7 cellular contexts compared by ENCODE assay signal in the genomic region with DNA sequence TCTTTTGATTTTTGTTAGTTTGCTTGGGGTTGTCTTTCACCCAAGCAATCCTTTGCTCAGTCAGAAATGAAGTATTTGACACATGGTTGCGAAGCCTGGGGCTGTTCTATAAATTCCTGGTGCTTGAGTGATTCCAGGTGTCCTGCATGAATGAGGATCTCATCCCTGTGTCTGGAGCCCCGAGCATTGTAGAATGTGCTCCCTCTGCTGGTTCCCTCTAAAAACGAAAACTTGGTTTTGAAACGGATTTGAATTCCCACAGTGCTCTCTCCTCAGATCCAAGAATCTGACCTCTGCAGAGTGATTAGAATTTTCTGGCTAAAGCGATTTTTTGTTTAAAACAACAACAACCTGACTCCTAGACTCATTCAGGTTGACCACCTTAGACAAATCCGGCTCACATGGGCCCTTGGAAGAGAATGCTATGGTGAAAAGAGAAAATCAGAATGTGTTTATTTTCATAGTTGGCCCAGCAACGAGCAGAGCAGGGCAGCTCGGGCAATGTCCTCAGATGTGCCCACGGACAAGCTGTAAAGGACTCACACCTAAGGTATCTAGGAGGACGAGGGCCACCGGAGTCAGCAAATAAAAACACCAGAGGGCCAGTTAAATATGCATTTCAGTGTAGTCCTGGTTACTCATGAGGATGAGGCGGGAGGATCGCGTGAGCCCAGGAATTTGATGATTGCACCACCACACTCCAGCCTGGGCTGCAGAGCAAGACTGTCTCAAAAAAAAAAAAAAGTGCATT. TPM values are rescaled to one million over a fixed set of nuclear protein-coding genes. Genes with fewer than 3 reads are reported as not detected.
DNase-seq lines count a peak whose midpoint lies in the region; ATAC-seq and TF ChIP-seq lines count a peak whose summit lies in the region.

No MANE protein-coding gene starts in this region.

- TF ChIP-seq CTCF in lower lobe of right lung (IDR thresholded peaks at IDR 0.05) = peak; percentile 66
- TF ChIP-seq CTCF in type B pancreatic cell (conservative IDR thresholded peaks at IDR 0.05) = peak; percentile 75

- peak; percentile 70 to 80 for ATAC-seq in lower lobe of right lung

- peaks cover 29% of the 10 kb centered on the region for H3K4me1 Mint-ChIP-seq in type B pancreatic cell (ENCODE audit: unreplicated experiment)

- no peaks in the 10 kb centered on the region for H3K27me3 Mint-ChIP-seq in type B pancreatic cell

- no peaks in the 10 kb centered on the region for H3K36me3 ChIP-seq in lower lobe of right lung

- peak overlapping the region; percentile 72 for H3K4me3 Mint-ChIP-seq in type B pancreatic cell

- no peak overlapping the region for H3K4me3 ChIP-seq in lower lobe of right lung

- no peaks in the 10 kb centered on the region for H3K36me3 Mint-ChIP-seq in type B pancreatic cell

- no peaks in the 10 kb centered on the region for H3K9me3 Mint-ChIP-seq in type B pancreatic cell

- H3K27ac ChIP-seq in lower lobe of right lung = peak overlapping the region; percentile 61

- peaks cover 16% of the 10 kb centered on the region for H3K4me1 ChIP-seq in lower lobe of right lung

- no peaks in the 10 kb centered on the region for H3K27me3 ChIP-seq in lower lobe of right lung (ENCODE audit: low read depth)

- H3K9me3 ChIP-seq in lower lobe of right lung = no peaks in the 10 kb centered on the region

- DNase-seq in DMS53 treated with DMSO at 0.1 percent for 48 hours (lab: John Stamatoyannopoulos, UW; ENCODE audit: unreplicated experiment) (peak; percentile 73), HK-2 (ENCODE audit: unreplicated experiment) (peak; percentile 39), OCI-M2 (lab: John Stamatoyannopoulos, UW; ENCODE audit: unreplicated experiment) (peak; percentile 0), dermis microvascular lymphatic vessel endothelial cell (ENCODE audit: low read depth in 2 of 2) (peak; percentile 30 to 49), lower lobe of right lung (no peak), type B pancreatic cell (ENCODE audit: extremely low spot score, unreplicated experiment) (no peak)
- DNase-seq in effector CD4-positive, alpha-beta T cell = no peak

- intact Hi-C loops in lower lobe of right lung (cut with DNase I) = no loop called here

- peak overlapping the region; percentile 88 for H3K27ac Mint-ChIP-seq in type B pancreatic cell

RNA-seq across cellular contexts. Expression of a gene that starts 8.7 kb away (rescaled TPM):
- total RNA-seq in dermis microvascular lymphatic vessel endothelial cell = not detected in 2 replicates
- 1.3 TPM for total RNA-seq in lower lobe of right lung
- 19.0 and 23.6 TPM in 2 replicates for total RNA-seq in type B pancreatic cell (ENCODE audit: low replicate concordance)

Comparison
In these comparisons a context has a peak if more than half of its experiments do, and no peak if none do; other contexts are left out.
1. DNase-seq: peak in DMS53 treated with DMSO at 0.1 percent for 48 hours (single experiment), HK-2 (single experiment), OCI-M2 (single experiment) and dermis microvascular lymphatic vessel endothelial cell (2 of 2); none in lower lobe of right lung (single experiment), type B pancreatic cell (single experiment) and effector CD4-positive, alpha-beta T cell (single experiment).